8 cellular contexts compared by ENCODE assay signal in the genomic region with DNA sequence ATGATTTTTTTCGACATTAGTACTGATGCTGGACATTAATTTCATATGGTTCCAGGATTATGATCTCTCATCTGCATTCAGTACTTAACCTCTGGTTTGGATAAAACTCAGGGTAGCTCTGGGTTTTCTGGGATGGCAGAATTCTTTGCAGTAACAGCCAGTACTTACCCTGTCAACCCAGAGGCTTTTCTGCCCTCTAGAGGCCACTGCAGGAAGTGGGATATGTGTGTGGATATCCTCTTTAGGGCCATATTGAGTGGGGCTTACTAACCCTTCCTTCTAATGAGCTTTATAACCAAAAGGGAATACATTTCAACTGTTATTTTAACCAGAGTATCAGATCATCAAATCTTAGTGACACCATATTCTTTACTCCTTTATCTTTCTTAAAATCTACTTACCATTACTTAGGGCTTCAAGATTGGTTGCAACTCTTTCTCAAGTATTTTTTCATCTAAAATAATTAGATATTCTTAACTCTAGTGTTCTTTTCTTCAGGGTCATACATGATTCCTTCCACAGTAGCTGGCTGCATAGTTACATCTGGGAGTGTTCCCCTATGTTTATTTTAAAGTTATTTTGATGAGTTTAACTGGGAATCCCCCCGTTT.
DNase-seq lines count a peak whose midpoint lies in the region; ATAC-seq and TF ChIP-seq lines count a peak whose summit lies in the region.

No MANE protein-coding gene starts in this region.

- no peaks in the 10 kb centered on the region for H3K9me3 ChIP-seq in WERI-Rb-1 (ENCODE audit: severe bottlenecking)

- peak; percentile 90 for TF ChIP-seq CTCF in 22Rv1 (IDR thresholded peaks at IDR 0.05)
- TF ChIP-seq CTCF in GM12872 (IDR thresholded peaks at IDR 0.05; ENCODE audit: insufficient read depth, low read depth, low read length) = peak; percentile 40; the same call in 1 of the 3 replicates
- peak; percentile 75 for TF ChIP-seq CTCF in WERI-Rb-1 (IDR thresholded peaks at IDR 0.05; ENCODE audit: low read depth, low read length)

- peaks cover 41% of the 10 kb centered on the region for H3K27me3 ChIP-seq in WERI-Rb-1 (ENCODE audit: insufficient read depth, low read depth, severe bottlenecking)

- H3K27ac ChIP-seq in 22Rv1 (no peak overlapping the region), WERI-Rb-1 (no peak overlapping the region)

- ATAC-seq in GM18870 (IDR thresholded peaks at IDR 0.05; ENCODE audit: unreplicated experiment) (no peak), GM18520 (IDR thresholded peaks at IDR 0.05; ENCODE audit: unreplicated experiment) (no peak)

- H3K36me3 ChIP-seq in WERI-Rb-1 = no peaks in the 10 kb centered on the region

- DNase-seq in NCI-H146 treated with DMSO at 0.1 percent for 48 hours (lab: John Stamatoyannopoulos, UW; ENCODE audit: unreplicated experiment) = peak; percentile 55
- peak; percentile 55 for DNase-seq in WERI-Rb-1
- peak; percentile 0 to 17 for DNase-seq in lung microvascular endothelial cell (ENCODE audit: low read depth in 2 of 2)
- DNase-seq in AG08395 (ENCODE audit: low spot score) = no peak

- H3K4me3 ChIP-seq in WERI-Rb-1 (ENCODE audit: low read depth, low read length) = no peak overlapping the region

Comparison
In these comparisons a context has a peak if more than half of its experiments do, and no peak if none do; other contexts are left out.
1. CTCF ChIP-seq: peak in every context shown above with its lines; median percentile 90 in 22Rv1; 75 in WERI-Rb-1; 40 in GM12872.